ENCODE assay signal across 12 cellular contexts in the genomic region with DNA sequence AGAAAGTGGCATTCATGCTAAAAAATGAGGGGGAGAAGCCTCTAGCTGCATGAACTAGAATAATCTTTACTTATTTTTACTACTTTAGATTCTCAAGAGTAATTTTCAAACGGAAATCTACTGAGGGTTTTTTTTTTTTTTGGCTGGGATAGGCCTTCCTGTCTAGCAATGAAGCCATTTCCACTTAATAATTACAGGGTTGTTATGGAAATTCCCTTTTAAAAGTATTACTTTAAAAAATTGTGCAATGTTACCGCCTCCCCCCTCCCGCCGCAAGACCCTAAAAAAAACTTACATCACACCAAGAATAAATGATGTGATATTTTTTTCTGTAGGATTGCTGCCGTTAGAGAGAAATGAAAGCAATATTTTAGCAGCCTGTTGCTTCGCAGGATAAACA. TPM values are rescaled to one million over a fixed set of nuclear protein-coding genes. Genes with fewer than 3 reads are reported as not detected.
DNase-seq lines count a peak whose midpoint lies in the region; ATAC-seq and TF ChIP-seq lines count a peak whose summit lies in the region.
"Had no signal": no experiment of that assay in that cellular context is flagged by ENCODE, and none has a peak within 500 bp of the region (broad histone marks: within the 10 kb centered on the region; RNA-seq: fewer than 3 reads in every experiment).

No MANE protein-coding gene starts in this region.

- H3K4me3 Mint-ChIP-seq in stimulated activated naive CD8-positive, alpha-beta T cell treated with anti-CD3 and anti-CD28 coated beads, Interleukin-15, Interleukin-2, amounts not matched to agents 100 ng/mL and 50 ng/mL, for 24 hours = peak overlapping the region; percentile 22
- no peak overlapping the region for H3K4me3 Mint-ChIP-seq in natural killer cell

- intact Hi-C loops in natural killer cell (cut with micrococcal nuclease) = no loop called here

- peak overlapping the region; percentile 94 for H3K27ac ChIP-seq in brain microvascular endothelial cell
- H3K27ac ChIP-seq: BLaER1 had no signal

- ATAC-seq in stimulated activated naive CD8-positive, alpha-beta T cell treated with anti-CD3 and anti-CD28 coated beads, Interleukin-15, Interleukin-2, amounts not matched to agents 100 U/mL and 50 U/mL, for 24 hours = no peak
- ATAC-seq in natural killer cell = peak in 2 of 3 donors; percentile 46 to 59
- no peak for ATAC-seq in HG02973 (IDR thresholded peaks at IDR 0.05; ENCODE audit: unreplicated experiment)

- H3K27ac Mint-ChIP-seq in stimulated activated naive CD8-positive, alpha-beta T cell treated with anti-CD3 and anti-CD28 coated beads, Interleukin-15, Interleukin-2, amounts not matched to agents 100 ng/mL and 50 ng/mL, for 24 hours = peak overlapping the region; percentile 69
- H3K27ac Mint-ChIP-seq in natural killer cell = peak overlapping the region in 1 of 2 donors; percentile 12

- DNase-seq in stimulated activated naive CD8-positive, alpha-beta T cell treated with anti-CD3 and anti-CD28 coated beads, Interleukin-15, Interleukin-2, amounts not matched to agents 100 U/mL and 50 U/mL, for 24 hours = no peak
- DNase-seq in brain microvascular endothelial cell (no peak), natural killer cell (no peak), GM13976 (ENCODE audit: low spot score) (no peak), NCI-H446 treated with DMSO at 0.1 percent for 48 hours (lab: John Stamatoyannopoulos, UW) (no peak), GM03348 (ENCODE audit: low spot score) (no peak)
- DNase-seq: foreskin melanocyte, GDM1, GOT3 had no signal

- no peaks in the 10 kb centered on the region for H3K27me3 Mint-ChIP-seq in stimulated activated naive CD8-positive, alpha-beta T cell treated with anti-CD3 and anti-CD28 coated beads, Interleukin-15, Interleukin-2, amounts not matched to agents 100 ng/mL and 50 ng/mL, for 24 hours
- no peaks in the 10 kb centered on the region for H3K27me3 Mint-ChIP-seq in natural killer cell (ENCODE audit: low read depth in 2 of 2)

- peaks cover 57% of the 10 kb centered on the region for H3K4me1 Mint-ChIP-seq in stimulated activated naive CD8-positive, alpha-beta T cell treated with anti-CD3 and anti-CD28 coated beads, Interleukin-15, Interleukin-2, amounts not matched to agents 100 ng/mL and 50 ng/mL, for 24 hours (ENCODE audit: low read depth)
- H3K4me1 Mint-ChIP-seq in natural killer cell = peaks cover 5 to 10% of the 10 kb centered on the region in 2 donors

- TF ChIP-seq CTCF in brain microvascular endothelial cell (IDR thresholded peaks at IDR 0.05; ENCODE audit: low read depth, low read length, missing control alignments) (no peak), natural killer cell (IDR thresholded peaks at IDR 0.05) (no peak), GM13976 (IDR thresholded peaks at IDR 0.05; ENCODE audit: borderline replicate concordance, control extremely low read depth, extremely low read depth, insufficient read depth, missing control alignments) (no peak)

- in situ Hi-C loops in brain microvascular endothelial cell (cut with HindIII; ENCODE audit: low pct_ligation_motif_present, low sequenced_read_pairs) = no loop called here
- in situ Hi-C loops in GM13976 (cut with MboI; ENCODE audit: low sequenced_read_pairs, unreplicated experiment) = no loop called here

- no peaks in the 10 kb centered on the region for H3K9me3 Mint-ChIP-seq in stimulated activated naive CD8-positive, alpha-beta T cell treated with anti-CD3 and anti-CD28 coated beads, Interleukin-15, Interleukin-2, amounts not matched to agents 100 ng/mL and 50 ng/mL, for 24 hours
- no peaks in the 10 kb centered on the region for H3K9me3 Mint-ChIP-seq in natural killer cell

- no peaks in the 10 kb centered on the region for H3K27me3 ChIP-seq in brain microvascular endothelial cell (replicated peaks)
- H3K27me3 ChIP-seq: BLaER1 had no signal

- H3K36me3 ChIP-seq in brain microvascular endothelial cell (replicated peaks) = no peaks in the 10 kb centered on the region
- H3K36me3 ChIP-seq: BLaER1 had no signal

- H3K4me3 ChIP-seq in brain microvascular endothelial cell (ENCODE audit: low read depth, low read length) = no peak overlapping the region
- H3K4me3 ChIP-seq: BLaER1 had no signal

- H3K36me3 Mint-ChIP-seq in stimulated activated naive CD8-positive, alpha-beta T cell treated with anti-CD3 and anti-CD28 coated beads, Interleukin-15, Interleukin-2, amounts not matched to agents 100 ng/mL and 50 ng/mL, for 24 hours (ENCODE audit: low read depth) = no peaks in the 10 kb centered on the region
- H3K36me3 Mint-ChIP-seq in natural killer cell = no peaks in the 10 kb centered on the region

RNA-seq across cellular contexts. Expression of a gene that starts 32.5 kb away (rescaled TPM):
- total RNA-seq in natural killer cell = 10 to 100 TPM; 54.7 to 81.4 (median 55.5) TPM

Comparison
In these comparisons a context has a peak if more than half of its experiments do, and no peak if none do; other contexts are left out.
1. ATAC-seq: peak in natural killer cell (2 of 3); none in stimulated activated naive CD8-positive, alpha-beta T cell treated with anti-CD3 and anti-CD28 coated beads, Interleukin-15, Interleukin-2, amounts not matched to agents 100 U/mL and 50 U/mL, for 24 hours (single experiment) and HG02973 (single experiment).